ENCODE assay signal across 25 cellular contexts in genomic region chr11:23113887-23114216, GRCh38.
"Had no signal": no experiment of that assay in that cellular context is flagged by ENCODE, and none has a peak within 500 bp of the region (broad histone marks: within the 10 kb centered on the region; RNA-seq: fewer than 3 reads in every experiment).

No MANE protein-coding gene starts in this region.

- H3K27ac ChIP-seq: adrenal gland, ascending aorta, breast epithelium, coronary artery, esophagus muscularis mucosa, thyroid gland, upper lobe of right lung, WERI-Rb-1 had no signal

- DNase-seq: activated CD4-positive, alpha-beta T cell treated with anti-CD3 and anti-CD28 coated beads, Interleukin-2, amount 10 ng/mL, durations not matched to agents 7 days and 5 days; activated CD4-positive, CD25-positive, alpha-beta regulatory T cell treated with anti-CD3 and anti-CD28 coated beads, Interleukin-2, amount 50 U/mL, for 72 hours; activated CD8-positive, alpha-beta memory T cell treated with anti-CD3 and anti-CD28 coated beads for 24 hours; activated CD8-positive, alpha-beta memory T cell treated with anti-CD3 and anti-CD28 coated beads, Interleukin-2, amount 50 U/mL, for 4 hours; activated naive CD4-positive, alpha-beta T cell; activated T-cell treated with anti-CD3 and anti-CD28 coated beads, Interleukin-2, amount 50 U/mL, for 4 hours; left ventricle myocardium superior; naive thymus-derived CD8-positive, alpha-beta T cell; right cardiac atrium; stimulated activated CD4-positive, alpha-beta T cell treated with anti-CD3 and anti-CD28 coated beads, Interleukin-12 subunit alpha, Interleukin-12 subunit beta, amount 100 ng/mL, for 4 hours; thyroid gland; upper lobe of right lung had no signal

- H3K4me3 Mint-ChIP-seq: activated CD4-positive, alpha-beta T cell treated with anti-CD3 and anti-CD28 coated beads, Interleukin-2, amount 10 ng/mL, durations not matched to agents 7 days and 5 days; activated naive CD8-positive, alpha-beta T cell; activated T-cell treated with anti-CD3 and anti-CD28 coated beads, Interleukin-2, amount 50 U/mL, for 4 hours; central memory CD8-positive, alpha-beta T cell; mesothelial cell of epicardium; naive thymus-derived CD8-positive, alpha-beta T cell; stimulated activated naive CD8-positive, alpha-beta T cell treated with anti-CD3 and anti-CD28 coated beads, Interleukin-15, Interleukin-2, amounts not matched to agents 100 ng/mL and 50 ng/mL, for 24 hours; T-helper 2 cell treated with Interferon-gamma antibody and Interleukin-4, amounts not matched to agents 5 μg/mL and 100 μg/mL, for 36 hours had no signal

- H3K36me3 ChIP-seq: adrenal gland, ascending aorta, breast epithelium, esophagus muscularis mucosa, pancreas, thyroid gland, upper lobe of right lung, WERI-Rb-1 had no signal

- ATAC-seq: activated T-cell treated with anti-CD3 and anti-CD28 coated beads, Interleukin-2, amount 50 U/mL, for 4 hours; left ventricle myocardium superior; naive thymus-derived CD8-positive, alpha-beta T cell had no signal

- H3K9me3 Mint-ChIP-seq: activated T-helper 2 cell treated with anti-CD3 and anti-CD28 coated beads, Interferon-gamma antibody, Interleukin-2, Interleukin-4, amounts not matched to agents 10 μg/mL and 5 μg/mL and 100 μg/mL, durations not matched to agents 14 hours and 24 hours and 36 hours; T-helper 2 cell treated with Interferon-gamma antibody and Interleukin-4, amounts not matched to agents 5 μg/mL and 100 μg/mL, for 36 hours had no signal

- H3K4me1 Mint-ChIP-seq: activated CD4-positive, alpha-beta T cell treated with anti-CD3 and anti-CD28 coated beads, Interleukin-2, amount 10 ng/mL, durations not matched to agents 7 days and 5 days; central memory CD8-positive, alpha-beta T cell; naive thymus-derived CD8-positive, alpha-beta T cell had no signal

- H3K4me3 ChIP-seq: ascending aorta, breast epithelium, coronary artery, esophagus muscularis mucosa, thyroid gland, upper lobe of right lung had no signal

- H3K27me3 Mint-ChIP-seq: activated CD4-positive, alpha-beta T cell treated with anti-CD3 and anti-CD28 coated beads, Interleukin-2, amount 10 ng/mL, durations not matched to agents 7 days and 5 days; activated naive CD8-positive, alpha-beta T cell; central memory CD8-positive, alpha-beta T cell; naive thymus-derived CD8-positive, alpha-beta T cell; stimulated activated naive CD8-positive, alpha-beta T cell treated with anti-CD3 and anti-CD28 coated beads, Interleukin-15, Interleukin-2, amounts not matched to agents 100 ng/mL and 50 ng/mL, for 24 hours had no signal

- H3K27ac Mint-ChIP-seq: activated CD4-positive, alpha-beta T cell treated with anti-CD3 and anti-CD28 coated beads, Interleukin-2, amount 10 ng/mL, durations not matched to agents 7 days and 5 days; activated naive CD8-positive, alpha-beta T cell; activated T-helper 2 cell treated with anti-CD3 and anti-CD28 coated beads, Interferon-gamma antibody, Interleukin-2, Interleukin-4, amounts not matched to agents 10 μg/mL and 5 μg/mL and 100 μg/mL, durations not matched to agents 14 hours and 24 hours and 36 hours; mesothelial cell of epicardium; naive thymus-derived CD8-positive, alpha-beta T cell; stimulated activated naive CD8-positive, alpha-beta T cell treated with anti-CD3 and anti-CD28 coated beads, Interleukin-15, Interleukin-2, amounts not matched to agents 100 ng/mL and 50 ng/mL, for 24 hours; T-helper 2 cell treated with Interferon-gamma antibody and Interleukin-4, amounts not matched to agents 5 μg/mL and 100 μg/mL, for 36 hours had no signal

- H3K9me3 ChIP-seq: adrenal gland, ascending aorta, esophagus muscularis mucosa, pancreas, thyroid gland, upper lobe of right lung had no signal

- H3K27me3 ChIP-seq: adrenal gland, ascending aorta, breast epithelium, esophagus muscularis mucosa, pancreas, thyroid gland, upper lobe of right lung had no signal

- H3K4me1 ChIP-seq: adrenal gland, ascending aorta, breast epithelium, thyroid gland, upper lobe of right lung had no signal
